ENCODE assay signal across 32 cellular contexts in the genomic region with DNA sequence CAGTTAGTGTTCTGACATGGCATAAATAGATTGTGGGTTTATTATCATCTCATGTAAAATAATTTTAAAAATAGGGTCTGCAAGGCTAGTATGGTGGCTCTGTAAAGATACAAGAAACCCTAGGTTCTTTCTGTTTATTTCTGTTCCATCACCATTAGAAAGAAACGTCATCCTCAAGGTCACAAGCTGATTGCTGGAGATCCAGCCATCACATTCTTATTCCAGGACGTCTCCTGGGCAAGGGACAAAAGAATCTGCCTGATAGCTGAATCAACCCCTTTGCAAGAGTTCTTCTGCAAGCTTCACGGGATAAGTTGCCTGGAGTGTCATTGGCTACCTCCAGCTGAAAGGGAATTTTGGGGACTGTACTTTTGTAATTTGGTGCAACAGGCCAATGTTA.
"Had no signal": no experiment of that assay in that cellular context is flagged by ENCODE, and none has a peak within 500 bp of the region (broad histone marks: within the 10 kb centered on the region; RNA-seq: fewer than 3 reads in every experiment).

No MANE protein-coding gene starts in this region.

- H3K4me1 Mint-ChIP-seq: endodermal cell had no signal

- H3K4me3 ChIP-seq: ascending aorta, coronary artery, dorsolateral prefrontal cortex, esophagus squamous epithelium, gastroesophageal sphincter, heart right ventricle had no signal

- H3K4me1 ChIP-seq: ascending aorta had no signal

- H3K27ac Mint-ChIP-seq: activated B cell treated with CpG ODN at 0.5 μM for 24 hours; activated CD4-positive, alpha-beta memory T cell treated with anti-CD3 and anti-CD28 coated beads for 36 hours; activated CD4-positive, alpha-beta T cell treated with anti-CD3 and anti-CD28 coated beads, Interleukin-2, amount 10 ng/mL, durations not matched to agents 24 days and 14 days; activated naive CD4-positive, alpha-beta T cell treated with anti-CD3 and anti-CD28 coated beads, Interleukin-2, amount 10 ng/mL, durations not matched to agents 7 days and 5 days; activated naive CD8-positive, alpha-beta T cell treated with anti-CD3 and anti-CD28 coated beads, Interleukin-2, amount 10 ng/mL, durations not matched to agents 7 days and 5 days; activated T-helper 1 cell treated with anti-CD3 and anti-CD28 coated beads, Interleukin-12 subunit alpha, Interleukin-12 subunit beta, Interleukin-2, Interleukin-4 antibody, amounts not matched to agents 30 ng/mL and 10 ng/mL and 1 ng/mL, durations not matched to agents 14 hours and 24 hours and 36 hours; activated T-helper 2 cell treated with anti-CD3 and anti-CD28 coated beads, Interferon-gamma antibody, Interleukin-2, Interleukin-4, amounts not matched to agents 10 μg/mL and 5 μg/mL and 100 μg/mL, durations not matched to agents 14 hours and 24 hours and 36 hours; brain; endodermal cell; T-helper 17 cell; T-helper 2 cell treated with Interferon-gamma antibody and Interleukin-4, amounts not matched to agents 5 μg/mL and 100 μg/mL, for 36 hours had no signal

- H3K4me3 Mint-ChIP-seq: activated B cell treated with CpG ODN at 0.5 μM for 24 hours; activated CD4-positive, alpha-beta memory T cell treated with anti-CD3 and anti-CD28 coated beads for 36 hours; activated CD4-positive, alpha-beta T cell treated with anti-CD3 and anti-CD28 coated beads, Interleukin-2, amount 10 ng/mL, durations not matched to agents 24 days and 14 days; activated naive CD4-positive, alpha-beta T cell treated with anti-CD3 and anti-CD28 coated beads, Interleukin-2, amount 10 ng/mL, durations not matched to agents 7 days and 5 days; activated naive CD8-positive, alpha-beta T cell treated with anti-CD3 and anti-CD28 coated beads, Interleukin-2, amount 10 ng/mL, durations not matched to agents 7 days and 5 days; activated T-helper 1 cell treated with anti-CD3 and anti-CD28 coated beads, Interleukin-12 subunit alpha, Interleukin-12 subunit beta, Interleukin-2, Interleukin-4 antibody, amounts not matched to agents 30 ng/mL and 10 ng/mL and 1 ng/mL, durations not matched to agents 14 hours and 24 hours and 36 hours; brain; central memory CD8-positive, alpha-beta T cell; dendritic cell treated with granulocyte-macrophage colony-stimulating factor and Interleukin-4, amounts not matched to agents 40 ng/mL and 50 ng/mL, for 4 days; endodermal cell; T-helper 17 cell; T-helper 2 cell treated with Interferon-gamma antibody and Interleukin-4, amounts not matched to agents 5 μg/mL and 100 μg/mL, for 36 hours had no signal

- H3K9me3 ChIP-seq: ascending aorta, esophagus squamous epithelium, gastroesophageal sphincter had no signal

- H3K36me3 Mint-ChIP-seq: activated naive CD4-positive, alpha-beta T cell treated with anti-CD3 and anti-CD28 coated beads, Interleukin-2, amount 10 ng/mL, durations not matched to agents 7 days and 5 days; activated naive CD4-positive, alpha-beta T cell treated with anti-CD3 and anti-CD28 coated beads, Interleukin-2, amount 50 U/mL, for 72 hours; activated naive CD8-positive, alpha-beta T cell treated with anti-CD3 and anti-CD28 coated beads, Interleukin-2, amount 10 ng/mL, durations not matched to agents 7 days and 5 days had no signal

- FAIRE-seq: bronchial epithelial cell had no signal

- H3K9me3 Mint-ChIP-seq: activated naive CD4-positive, alpha-beta T cell treated with anti-CD3 and anti-CD28 coated beads, Interleukin-2, amount 10 ng/mL, durations not matched to agents 7 days and 5 days; activated naive CD4-positive, alpha-beta T cell treated with anti-CD3 and anti-CD28 coated beads, Interleukin-2, amount 50 U/mL, for 72 hours; activated T-helper 2 cell treated with anti-CD3 and anti-CD28 coated beads, Interferon-gamma antibody, Interleukin-2, Interleukin-4, amounts not matched to agents 10 μg/mL and 5 μg/mL and 100 μg/mL, durations not matched to agents 14 hours and 24 hours and 36 hours; central memory CD8-positive, alpha-beta T cell; dendritic cell treated with granulocyte-macrophage colony-stimulating factor and Interleukin-4, amounts not matched to agents 40 ng/mL and 50 ng/mL, for 4 days; endodermal cell; T-helper 2 cell treated with Interferon-gamma antibody and Interleukin-4, amounts not matched to agents 5 μg/mL and 100 μg/mL, for 36 hours had no signal

- H3K36me3 ChIP-seq: ascending aorta, esophagus squamous epithelium, gastroesophageal sphincter, heart right ventricle, WERI-Rb-1 had no signal

- H3K27me3 Mint-ChIP-seq: activated B cell treated with CpG ODN at 0.5 μM for 24 hours; activated CD4-positive, alpha-beta memory T cell treated with anti-CD3 and anti-CD28 coated beads for 36 hours; activated CD4-positive, alpha-beta T cell treated with anti-CD3 and anti-CD28 coated beads, Interleukin-2, amount 10 ng/mL, durations not matched to agents 24 days and 14 days; activated naive CD4-positive, alpha-beta T cell treated with anti-CD3 and anti-CD28 coated beads, Interleukin-2, amount 10 ng/mL, durations not matched to agents 7 days and 5 days; activated naive CD8-positive, alpha-beta T cell treated with anti-CD3 and anti-CD28 coated beads, Interleukin-2, amount 10 ng/mL, durations not matched to agents 7 days and 5 days; brain; central memory CD8-positive, alpha-beta T cell; dendritic cell treated with granulocyte-macrophage colony-stimulating factor and Interleukin-4, amounts not matched to agents 40 ng/mL and 50 ng/mL, for 4 days; T-helper 17 cell had no signal

- H3K27me3 ChIP-seq: ascending aorta, dorsolateral prefrontal cortex, esophagus squamous epithelium, gastroesophageal sphincter, heart right ventricle had no signal

- ATAC-seq: activated CD4-positive, CD25-positive, alpha-beta regulatory T cell treated with anti-CD3 and anti-CD28 coated beads, Interleukin-2, amount 50 U/mL, for 24 hours; activated naive CD4-positive, alpha-beta T cell treated with anti-CD3 and anti-CD28 coated beads, Interleukin-2, amount 50 U/mL, for 72 hours; gastroesophageal sphincter; heart right ventricle; T-helper 17 cell had no signal

- DNase-seq: activated B cell treated with CpG ODN at 0.5 μM for 24 hours; activated CD4-positive, alpha-beta memory T cell treated with anti-CD3 and anti-CD28 coated beads for 36 hours; activated CD4-positive, alpha-beta T cell treated with anti-CD3 and anti-CD28 coated beads, Interleukin-2, amount 10 ng/mL, durations not matched to agents 24 days and 14 days; activated effector memory CD4-positive, alpha-beta T cell treated with anti-CD3 and anti-CD28 coated beads, Interleukin-2, amount 50 U/mL, for 16 hours; activated naive CD4-positive, alpha-beta T cell; activated naive CD4-positive, alpha-beta T cell treated with anti-CD3 and anti-CD28 coated beads, Interleukin-2, amount 10 ng/mL, durations not matched to agents 7 days and 5 days; activated naive CD8-positive, alpha-beta T cell treated with anti-CD3 and anti-CD28 coated beads, Interleukin-2, amount 10 ng/mL, durations not matched to agents 7 days and 5 days; activated T-cell treated with anti-CD3 and anti-CD28 coated beads, Interleukin-2, amount 50 U/mL, for 1 hour; activated T-cell treated with anti-CD3 and anti-CD28 coated beads, Interleukin-2, amount 50 U/mL, for 48 hours; dorsolateral prefrontal cortex; effector memory CD4-positive, alpha-beta T cell; endodermal cell; erythroblast; esophagus squamous epithelium; foreskin melanocyte; heart right ventricle; T-helper 1 cell; T-helper 17 cell; T1000; WERI-Rb-1 had no signal

- H3K27ac ChIP-seq: ascending aorta, coronary artery, dorsolateral prefrontal cortex, esophagus squamous epithelium, gastroesophageal sphincter, heart right ventricle, WERI-Rb-1 had no signal
